In genomic region chrX:105136786-105137185, GRCh38 we compare ENCODE assay signal across 22 cellular contexts.
"Had no signal": no experiment of that assay in that cellular context is flagged by ENCODE, and none has a peak within 500 bp of the region (broad histone marks: within the 10 kb centered on the region; RNA-seq: fewer than 3 reads in every experiment).

No MANE protein-coding gene starts in this region.

- H3K27me3 ChIP-seq: brain microvascular endothelial cell, sigmoid colon, spleen, upper lobe of left lung had no signal

- H3K9me3 ChIP-seq: lower lobe of right lung, sigmoid colon, spleen, thoracic aorta, upper lobe of left lung had no signal

- H3K27ac Mint-ChIP-seq: activated CD4-positive, alpha-beta T cell treated with anti-CD3 and anti-CD28 coated beads, Interleukin-2, amount 10 ng/mL, durations not matched to agents 24 days and 14 days; activated CD8-positive, alpha-beta T cell treated with anti-CD3 and anti-CD28 coated beads for 36 hours; activated naive CD4-positive, alpha-beta T cell treated with anti-CD3 and anti-CD28 coated beads, Interleukin-2, amount 10 ng/mL, durations not matched to agents 7 days and 5 days; activated naive CD8-positive, alpha-beta T cell treated with anti-CD3 and anti-CD28 coated beads, Interleukin-2, amount 50 U/mL, for 24 hours; activated T-helper 2 cell treated with anti-CD3 and anti-CD28 coated beads, Interferon-gamma antibody, Interleukin-2, Interleukin-4, amounts not matched to agents 10 μg/mL and 5 μg/mL and 100 μg/mL, durations not matched to agents 14 hours and 24 hours and 36 hours; mesothelial cell of epicardium; nephron; stimulated activated naive B cell treated with anti-CD40 and anti-IgM and Interleukin-4, amounts not matched to agents 10 μg/mL and 1 μg/mL and 100 μg/mL, for 72 hours; T-cell had no signal

- H3K27ac ChIP-seq: brain microvascular endothelial cell, coronary artery, lower lobe of right lung, parathyroid adenoma, sigmoid colon, spleen, thoracic aorta, upper lobe of left lung had no signal

- H3K27me3 Mint-ChIP-seq: activated CD4-positive, alpha-beta T cell treated with anti-CD3 and anti-CD28 coated beads, Interleukin-2, amount 10 ng/mL, durations not matched to agents 24 days and 14 days; activated CD8-positive, alpha-beta T cell treated with anti-CD3 and anti-CD28 coated beads for 36 hours; activated naive CD4-positive, alpha-beta T cell treated with anti-CD3 and anti-CD28 coated beads, Interleukin-2, amount 10 ng/mL, durations not matched to agents 7 days and 5 days; activated naive CD8-positive, alpha-beta T cell treated with anti-CD3 and anti-CD28 coated beads, Interleukin-2, amount 50 U/mL, for 24 hours had no signal

- DNase-seq: activated CD4-positive, alpha-beta T cell treated with anti-CD3 and anti-CD28 coated beads, Interleukin-2, amount 10 ng/mL, durations not matched to agents 24 days and 14 days; activated CD4-positive, CD25-positive, alpha-beta regulatory T cell; activated CD8-positive, alpha-beta T cell treated with anti-CD3 and anti-CD28 coated beads for 36 hours; activated naive CD4-positive, alpha-beta T cell treated with anti-CD3 and anti-CD28 coated beads, Interleukin-2, amount 10 ng/mL, durations not matched to agents 7 days and 5 days; activated naive CD8-positive, alpha-beta T cell treated with anti-CD3 and anti-CD28 coated beads, Interleukin-2, amount 50 U/mL, for 24 hours; activated T-cell treated with anti-CD3 and anti-CD28 coated beads, Interleukin-2, amount 50 U/mL, for 1 hour; aorta; brain microvascular endothelial cell; lower lobe of right lung; sigmoid colon; spleen; stimulated activated naive B cell treated with anti-CD40 and anti-IgM and Interleukin-4, amounts not matched to agents 10 μg/mL and 1 μg/mL and 100 μg/mL, for 72 hours; T-cell; T-helper 9 cell; upper lobe of left lung had no signal

- H2AFZ ChIP-seq: parathyroid adenoma had no signal

- H3K79me2 ChIP-seq: parathyroid adenoma had no signal

- H3K4me3 Mint-ChIP-seq: activated CD4-positive, alpha-beta T cell treated with anti-CD3 and anti-CD28 coated beads, Interleukin-2, amount 10 ng/mL, durations not matched to agents 24 days and 14 days; activated CD8-positive, alpha-beta T cell treated with anti-CD3 and anti-CD28 coated beads for 36 hours; activated naive CD4-positive, alpha-beta T cell treated with anti-CD3 and anti-CD28 coated beads, Interleukin-2, amount 10 ng/mL, durations not matched to agents 7 days and 5 days; activated naive CD8-positive, alpha-beta T cell treated with anti-CD3 and anti-CD28 coated beads, Interleukin-2, amount 50 U/mL, for 24 hours; mesothelial cell of epicardium; nephron; stimulated activated naive B cell treated with anti-CD40 and anti-IgM and Interleukin-4, amounts not matched to agents 10 μg/mL and 1 μg/mL and 100 μg/mL, for 72 hours; T-cell had no signal

- ATAC-seq: activated CD8-positive, alpha-beta T cell treated with anti-CD3 and anti-CD28 coated beads for 36 hours; activated naive CD8-positive, alpha-beta T cell treated with anti-CD3 and anti-CD28 coated beads, Interleukin-2, amount 50 U/mL, for 24 hours; esophagus mucosa; lower lobe of right lung; stimulated activated naive B cell treated with anti-CD40 and anti-IgM and Interleukin-4, amounts not matched to agents 10 μg/mL and 1 μg/mL and 100 μg/mL, for 72 hours; T-cell had no signal

- H3K4me3 ChIP-seq: coronary artery, lower lobe of right lung, sigmoid colon, spleen, thoracic aorta, upper lobe of left lung had no signal

- H3K4me1 ChIP-seq: lower lobe of right lung, parathyroid adenoma, sigmoid colon, spleen, upper lobe of left lung had no signal

- H3K36me3 Mint-ChIP-seq: activated naive CD4-positive, alpha-beta T cell treated with anti-CD3 and anti-CD28 coated beads, Interleukin-2, amount 10 ng/mL, durations not matched to agents 7 days and 5 days; mesothelial cell of epicardium; stimulated activated naive B cell treated with anti-CD40 and anti-IgM and Interleukin-4, amounts not matched to agents 10 μg/mL and 1 μg/mL and 100 μg/mL, for 72 hours; T-cell had no signal

- H3K9me3 Mint-ChIP-seq: activated CD4-positive, alpha-beta T cell treated with anti-CD3 and anti-CD28 coated beads, Interleukin-2, amount 10 ng/mL, durations not matched to agents 24 days and 14 days; activated CD8-positive, alpha-beta T cell treated with anti-CD3 and anti-CD28 coated beads for 36 hours; activated naive CD4-positive, alpha-beta T cell treated with anti-CD3 and anti-CD28 coated beads, Interleukin-2, amount 10 ng/mL, durations not matched to agents 7 days and 5 days; activated T-helper 2 cell treated with anti-CD3 and anti-CD28 coated beads, Interferon-gamma antibody, Interleukin-2, Interleukin-4, amounts not matched to agents 10 μg/mL and 5 μg/mL and 100 μg/mL, durations not matched to agents 14 hours and 24 hours and 36 hours; nephron; stimulated activated naive B cell treated with anti-CD40 and anti-IgM and Interleukin-4, amounts not matched to agents 10 μg/mL and 1 μg/mL and 100 μg/mL, for 72 hours; T-cell had no signal

- H3K4me1 Mint-ChIP-seq: activated CD4-positive, alpha-beta T cell treated with anti-CD3 and anti-CD28 coated beads, Interleukin-2, amount 10 ng/mL, durations not matched to agents 24 days and 14 days; activated naive CD4-positive, alpha-beta T cell treated with anti-CD3 and anti-CD28 coated beads, Interleukin-2, amount 10 ng/mL, durations not matched to agents 7 days and 5 days; activated naive CD8-positive, alpha-beta T cell treated with anti-CD3 and anti-CD28 coated beads, Interleukin-2, amount 50 U/mL, for 24 hours; mesothelial cell of epicardium; nephron; stimulated activated naive B cell treated with anti-CD40 and anti-IgM and Interleukin-4, amounts not matched to agents 10 μg/mL and 1 μg/mL and 100 μg/mL, for 72 hours; T-cell had no signal

- H3K36me3 ChIP-seq: brain microvascular endothelial cell, lower lobe of right lung, sigmoid colon, spleen, thoracic aorta, upper lobe of left lung had no signal

- H3K9ac ChIP-seq: parathyroid adenoma had no signal
